ENCODE assay signal across 8 cellular contexts in genomic region chr4:141133146-141134006, GRCh38. TPM values are rescaled to one million over a fixed set of nuclear protein-coding genes. Genes with fewer than 3 reads are reported as not detected.
A peak's percentile ranks its signal among the peaks of the same experiment; 100 is the strongest.
DNase-seq lines count a peak whose midpoint lies in the region; ATAC-seq and TF ChIP-seq lines count a peak whose summit lies in the region.

RNF150 (minus strand) TSS chr4:141133469.

- H3K27ac ChIP-seq in esophagus (ENCODE audit: low read depth in 2 of 2, low read length in 1 of 2) = peak within 1 kb of the TSS; percentile 68 to 79

- peaks cover 36% of the 10 kb centered on the region for H3K27me3 Mint-ChIP-seq in mesothelial cell of epicardium (ENCODE audit: low read depth)

- H3K4me3 Mint-ChIP-seq in mesothelial cell of epicardium = peak within 1 kb of the TSS; percentile 91
- peak within 1 kb of the TSS; percentile 61 for H3K4me3 Mint-ChIP-seq in stimulated activated effector memory CD8-positive, alpha-beta T cell treated with anti-CD3 and anti-CD28 coated beads, Interleukin-12 subunit alpha, Interleukin-12 subunit beta, amount 100 ng/mL, for 72 hours

- peaks cover 3% of the 10 kb centered on the region for H3K36me3 Mint-ChIP-seq in mesothelial cell of epicardium
- no peaks in the 10 kb centered on the region for H3K36me3 Mint-ChIP-seq in stimulated activated effector memory CD8-positive, alpha-beta T cell treated with anti-CD3 and anti-CD28 coated beads, Interleukin-12 subunit alpha, Interleukin-12 subunit beta, amount 100 ng/mL, for 72 hours

- no peaks in the 10 kb centered on the region for H3K27me3 ChIP-seq in esophagus (ENCODE audit: control insufficient read depth in 1 of 2, insufficient read depth in 2 of 2, low read length in 2 of 2)

- peak; percentile 87 for TF ChIP-seq CTCF in AG10803 (conservative IDR thresholded peaks at IDR 0.05; ENCODE audit: low read length)
- peak; percentile 66 for TF ChIP-seq CTCF in mesothelial cell of epicardium (IDR thresholded peaks at IDR 0.05; ENCODE audit: unreplicated experiment)

- H3K27ac Mint-ChIP-seq in mesothelial cell of epicardium = peak within 1 kb of the TSS; percentile 90
- H3K27ac Mint-ChIP-seq in stimulated activated effector memory CD8-positive, alpha-beta T cell treated with anti-CD3 and anti-CD28 coated beads, Interleukin-12 subunit alpha, Interleukin-12 subunit beta, amount 100 ng/mL, for 72 hours = no peak within 1 kb of the TSS

- H3K36me3 ChIP-seq in esophagus (ENCODE audit: control insufficient read depth in 2 of 2, insufficient read depth in 2 of 2, low read length in 1 of 2) = no peaks in the 10 kb centered on the region

- DNase-seq in AG10803 (ENCODE audit: low read depth) = peak; percentile 89
- peak; percentile 6 for DNase-seq in NCI-H2196 treated with DMSO at 0.1 percent for 48 hours (lab: John Stamatoyannopoulos, UW; ENCODE audit: unreplicated experiment)
- peak in 2 of 3 experiments; percentile 20 to 27 for DNase-seq in activated CD8-positive, alpha-beta memory T cell treated with anti-CD3 and anti-CD28 coated beads for 48 hours (ENCODE audit: low read depth in 2 of 3, low spot score in 2 of 3)
- DNase-seq in mesothelial cell of epicardium (ENCODE audit: low spot score in 2 of 2, unreplicated experiment in 2 of 2) = peak; percentile 54 to 80
- peak; percentile 7 to 61 for DNase-seq in stimulated activated effector memory CD8-positive, alpha-beta T cell treated with anti-CD3 and anti-CD28 coated beads, Interleukin-12 subunit alpha, Interleukin-12 subunit beta, amount 100 ng/mL, for 72 hours (ENCODE audit: low spot score in 2 of 2)

- no peaks in the 10 kb centered on the region for H3K9me3 Mint-ChIP-seq in mesothelial cell of epicardium
- H3K9me3 Mint-ChIP-seq in stimulated activated effector memory CD8-positive, alpha-beta T cell treated with anti-CD3 and anti-CD28 coated beads, Interleukin-12 subunit alpha, Interleukin-12 subunit beta, amount 100 ng/mL, for 72 hours = no peaks in the 10 kb centered on the region

- H3K9me3 ChIP-seq in esophagus (ENCODE audit: control insufficient read depth in 2 of 2, insufficient read depth in 1 of 2, low read depth in 1 of 2, low read length in 1 of 2) = peaks cover 0 to 3% of the 10 kb centered on the region in 2 donors

- H3K4me1 Mint-ChIP-seq in mesothelial cell of epicardium = peaks cover 32% of the 10 kb centered on the region
- H3K4me1 Mint-ChIP-seq in stimulated activated effector memory CD8-positive, alpha-beta T cell treated with anti-CD3 and anti-CD28 coated beads, Interleukin-12 subunit alpha, Interleukin-12 subunit beta, amount 100 ng/mL, for 72 hours = peaks cover 5% of the 10 kb centered on the region

- H3K4me3 ChIP-seq in AG10803 (ENCODE audit: low read length) = peak within 1 kb of the TSS; percentile 81
- peak within 1 kb of the TSS; percentile 68 for H3K4me3 ChIP-seq in esophagus (ENCODE audit: low read depth in 1 of 2, low read length in 2 of 2)

- H3K4me1 ChIP-seq in esophagus (ENCODE audit: control insufficient read depth in 2 of 2, insufficient read depth in 2 of 2, low read length in 1 of 2) = peaks cover 3 to 7% of the 10 kb centered on the region in 2 donors

- WGBS in esophagus, 2 donors = 1% methylated on average over 49 to 50 of the region's 50 CpGs

- peak; percentile 58 for ATAC-seq in GM18867 (IDR thresholded peaks at IDR 0.05; ENCODE audit: unreplicated experiment)
- peak; percentile 64 for ATAC-seq in HG03139 (IDR thresholded peaks at IDR 0.05; ENCODE audit: unreplicated experiment)
- peak; percentile 66 for ATAC-seq in stimulated activated effector memory CD8-positive, alpha-beta T cell treated with anti-CD3 and anti-CD28 coated beads, Interleukin-12 subunit alpha, Interleukin-12 subunit beta, amount 100 ng/mL, for 72 hours

RNA-seq across cellular contexts. Expression of gene RNF150, which starts in this region (rescaled TPM):
- under 1 TPM; 0.41 to 0.87 TPM for polyA plus RNA-seq in esophagus
- 38.5 to 40.7 TPM (median 40.1 TPM) in 3 replicates for total RNA-seq in mesothelial cell of epicardium

Comparison
In these comparisons a context has a peak if more than half of its experiments do, and no peak if none do; other contexts are left out.
1. Peak in every context shown above with its lines: DNase-seq, ATAC-seq, H3K4me3 ChIP-seq and H3K27ac ChIP-seq.
2. DNase-seq: peak in every context shown above with its lines; median percentile 89 in AG10803; 67 in mesothelial cell of epicardium; 34 in stimulated activated effector memory CD8-positive, alpha-beta T cell treated with anti-CD3 and anti-CD28 coated beads, Interleukin-12 subunit alpha, Interleukin-12 subunit beta, amount 100 ng/mL, for 72 hours; 24 in activated CD8-positive, alpha-beta memory T cell treated with anti-CD3 and anti-CD28 coated beads for 48 hours; 6 in NCI-H2196 treated with DMSO at 0.1 percent for 48 hours.